ENCODE assay signal across 8 cellular contexts in genomic region chr17:17782425-17783120, GRCh38. TPM values are rescaled to one million over a fixed set of nuclear protein-coding genes. Genes with fewer than 3 reads are reported as not detected.
A peak's percentile ranks its signal among the peaks of the same experiment; 100 is the strongest.
DNase-seq lines count a peak whose midpoint lies in the region; ATAC-seq and TF ChIP-seq lines count a peak whose summit lies in the region.

No MANE protein-coding gene starts in this region.

- TF ChIP-seq CTCF in lower lobe of right lung (IDR thresholded peaks at IDR 0.05) (no peak), transverse colon (IDR thresholded peaks at IDR 0.05) (no peak)

- in situ Hi-C loops in transverse colon (cut with MboI; ENCODE audit: low pct_ligation_motif_present in 1 of 4, low pct_unique_long_range_greater_than_20kb in 1 of 4, low sequenced_read_pairs in 3 of 4), result loop anchor here in 2 of 4 donors (25.0 kb wide), 1 partner anchor 95 kb away; the partner anchor contains the start of gene RAI1 (in 2 of the 2)

- WGBS in transverse colon (ENCODE audit: low coverage in 1 of 2), 2 donors, result 1% methylated on average over 11 of the region's 73 CpGs; no CpG with 5 or more reads in 1 of the 2 donors

- CTCF ChIA-PET in activated naive CD4-positive, alpha-beta T cell treated with anti-CD3 and anti-CD28 coated beads for 36 hours (lab: Charles Lee), result no interaction called here

- H3K9me3 Mint-ChIP-seq in activated naive CD4-positive, alpha-beta T cell treated with anti-CD3 and anti-CD28 coated beads for 36 hours, result no peaks in the 10 kb centered on the region

- H3K4me1 Mint-ChIP-seq in activated naive CD4-positive, alpha-beta T cell treated with anti-CD3 and anti-CD28 coated beads for 36 hours (ENCODE audit: low read depth), result peaks cover 21% of the 10 kb centered on the region

- TF ChIP-seq EP300 in transverse colon (IDR thresholded peaks at IDR 0.05; ENCODE audit: low read depth), result no peak

- DNase-seq in activated naive CD4-positive, alpha-beta T cell treated with anti-CD3 and anti-CD28 coated beads for 36 hours, result no peak
- DNase-seq in activated naive CD4-positive, alpha-beta T cell treated with anti-CD3 and anti-CD28 coated beads, Interleukin-2, amount 50 U/mL, for 16 hours, result no peak
- DNase-seq in NCI-H2171 (lab: John Stamatoyannopoulos, UW), result peak; percentile 77
- peak in 25 of 61 donors; percentile 55 to 92 (median 82) for DNase-seq in caudate nucleus (lab: John Stamatoyannopoulos, UW)
- no peak for DNase-seq in lower lobe of right lung
- DNase-seq in transverse colon, result no peak
- no peak for DNase-seq in OCI-M2 (lab: John Stamatoyannopoulos, UW; ENCODE audit: unreplicated experiment)
- no peak for DNase-seq in kidney glomerular epithelial cell (lab: John Stamatoyannopoulos, UW)

- H3K27ac Mint-ChIP-seq in activated naive CD4-positive, alpha-beta T cell treated with anti-CD3 and anti-CD28 coated beads for 36 hours, result no peak overlapping the region

- peak overlapping the region; percentile 59 for H3K4me3 ChIP-seq in lower lobe of right lung
- peak overlapping the region; percentile 41 to 56 (median 50) for H3K4me3 ChIP-seq in transverse colon

- no peaks in the 10 kb centered on the region for H3K36me3 Mint-ChIP-seq in activated naive CD4-positive, alpha-beta T cell treated with anti-CD3 and anti-CD28 coated beads for 36 hours (ENCODE audit: low read depth)

- no peak for TF ChIP-seq POLR2A in transverse colon (IDR thresholded peaks at IDR 0.05)

- peak overlapping the region; percentile 70 for H3K4me3 Mint-ChIP-seq in activated naive CD4-positive, alpha-beta T cell treated with anti-CD3 and anti-CD28 coated beads for 36 hours

- H3K4me1 ChIP-seq in lower lobe of right lung (peaks cover 73% of the 10 kb centered on the region), transverse colon (peaks cover 21 to 69% (median 57%) of the 10 kb centered on the region in 4 donors)

- peak; percentile 1 to 13 for ATAC-seq in lower lobe of right lung

- H3K9me3 ChIP-seq in lower lobe of right lung (no peaks in the 10 kb centered on the region), transverse colon (no peaks in the 10 kb centered on the region)

- H3K27me3 ChIP-seq in lower lobe of right lung (ENCODE audit: low read depth) (no peaks in the 10 kb centered on the region), transverse colon (peaks cover 14% of the 10 kb centered on the region)

- H3K36me3 ChIP-seq in lower lobe of right lung (no peaks in the 10 kb centered on the region), transverse colon (no peaks in the 10 kb centered on the region)

- H3K27ac ChIP-seq in caudate nucleus (ENCODE audit: low read depth, low read length) (peak overlapping the region; percentile 94), lower lobe of right lung (peak overlapping the region; percentile 46), transverse colon (peak overlapping the region; percentile 72 to 93 (median 79))

- H3K27me3 Mint-ChIP-seq in activated naive CD4-positive, alpha-beta T cell treated with anti-CD3 and anti-CD28 coated beads for 36 hours (ENCODE audit: low read depth), result peaks cover 2% of the 10 kb centered on the region

- intact Hi-C loops in activated naive CD4-positive, alpha-beta T cell treated with anti-CD3 and anti-CD28 coated beads for 36 hours (cut with micrococcal nuclease), result loop anchor here (1.0 to 2.0 kb wide), 3 partner anchors 10 to 56 kb away; no protein-coding TSS in a partner anchor
- intact Hi-C loops in lower lobe of right lung (cut with DNase I), result no loop called here
- intact Hi-C loops in transverse colon (cut with DNase I; ENCODE audit: low total_unique reads), result loop anchor here (5.0 kb wide), 1 partner anchor 100 kb away; the partner anchor contains the start of gene RAI1

RNA-seq across cellular contexts. Expression of gene SREBF1, which starts 54.2 kb away (rescaled TPM):
- 10 to 100 TPM; 79.3 to 84.9 TPM for total RNA-seq in activated naive CD4-positive, alpha-beta T cell treated with anti-CD3 and anti-CD28 coated beads for 36 hours
- total RNA-seq in lower lobe of right lung, result 77.2 TPM
- 100 to 1,000 TPM in 3 of 4 donors, 10 to 100 TPM in 1; 45.7 to 206 (median 148) TPM for total RNA-seq in transverse colon
